Comparison of ENCODE assay signal across 8 cellular contexts in genomic region chr20:7803411-7804151, GRCh38.
DNase-seq lines count a peak whose midpoint lies in the region; TF ChIP-seq lines count a peak whose summit lies in the region.
"Not testable (repeated sequence)": the region's sequence is repeated elsewhere in the genome, so short reads cannot be mapped to it uniquely, and the experiment has no call there.

No MANE protein-coding gene starts in this region.

- H3K9me3 ChIP-seq in HUES48 (ENCODE audit: control insufficient read depth, insufficient read depth, low read length); mesenchymal stem cell (ENCODE audit: control insufficient read depth, low read length); testis: not testable (repeated sequence)
- peaks cover 31% of the 10 kb centered on the region for H3K9me3 ChIP-seq in left ventricle myocardium inferior (replicated peaks)

- H3K79me1 ChIP-seq in mesenchymal stem cell (replicated peaks; ENCODE audit: low read length, poor library complexity, severe bottlenecking) = not testable (repeated sequence)

- TF ChIP-seq POLR2A in testis (IDR thresholded peaks at IDR 0.05) = not testable (repeated sequence)

- H3K9ac ChIP-seq in HUES48 (ENCODE audit: low read depth, low read length); mesenchymal stem cell (ENCODE audit: low read length): not testable (repeated sequence)

- H3K27me3 ChIP-seq in HUES48 (ENCODE audit: control insufficient read depth, insufficient read depth, low read length) = peaks cover 12% of the 10 kb centered on the region
- H3K27me3 ChIP-seq in left ventricle myocardium inferior (ENCODE audit: low read depth) = peaks cover 10% of the 10 kb centered on the region
- not testable (repeated sequence) for H3K27me3 ChIP-seq in mesenchymal stem cell (ENCODE audit: control insufficient read depth in 1 of 2, insufficient read depth in 1 of 2, low read length in 2 of 2); testis

- H3K18ac ChIP-seq in mesenchymal stem cell (ENCODE audit: low read depth in 1 of 2, low read length in 2 of 2) = not testable (repeated sequence)

- H2BK120ac ChIP-seq in mesenchymal stem cell (ENCODE audit: low read depth, low read length) = not testable (repeated sequence)

- not testable (repeated sequence) for H3K36me3 ChIP-seq in HUES48 (ENCODE audit: control insufficient read depth, insufficient read depth, low read length); left ventricle myocardium inferior; mesenchymal stem cell (ENCODE audit: control insufficient read depth in 1 of 2, insufficient read depth in 2 of 2, low read depth in 1 of 2, low read length in 2 of 2); testis (ENCODE audit: low read depth, missing control alignments)

- intact Hi-C loops in left ventricle myocardium inferior (cut with micrococcal nuclease); testis (cut with DNase I; ENCODE audit: low total_unique reads): not testable (repeated sequence)

- H4K91ac ChIP-seq in mesenchymal stem cell (ENCODE audit: low read length) = not testable (repeated sequence)

- H2AK5ac ChIP-seq in mesenchymal stem cell (ENCODE audit: low read length, severe bottlenecking) = not testable (repeated sequence)

- not testable (repeated sequence) for H4K8ac ChIP-seq in mesenchymal stem cell (ENCODE audit: low read length)

- DNase-seq in AG09309 (ENCODE audit: low read depth); epithelial cell of proximal tubule (ENCODE audit: low read depth); left ventricle myocardium inferior; mesenchymal stem cell: not testable (repeated sequence)
- DNase-seq in NCI-H345 (lab: John Stamatoyannopoulos, UW) = peak; percentile 33
- peak; percentile 16 for DNase-seq in activated gamma-delta T cell (lab: John Stamatoyannopoulos, UW)
- peak; percentile 30 for DNase-seq in testis

- not testable (repeated sequence) for H2BK15ac ChIP-seq in mesenchymal stem cell (ENCODE audit: low read depth, poor library complexity, severe bottlenecking)

- H3K4me3 ChIP-seq in AG09309 (ENCODE audit: control insufficient read depth, low read depth, low read length) = peak overlapping the region; percentile 33
- peak overlapping the region; percentile 33; the same call in 1 of the 2 replicates for H3K4me3 ChIP-seq in HUES48 (ENCODE audit: low read depth, low read length)
- peak overlapping the region; percentile 28 for H3K4me3 ChIP-seq in epithelial cell of proximal tubule (ENCODE audit: low read depth, low read length)
- peak overlapping the region; percentile 51 for H3K4me3 ChIP-seq in left ventricle myocardium inferior
- H3K4me3 ChIP-seq in mesenchymal stem cell (ENCODE audit: insufficient read depth in 1 of 2, low read depth in 1 of 2, low read length in 2 of 2) = peak overlapping the region; percentile 18 to 60
- peak overlapping the region; percentile 39 to 54 for H3K4me3 ChIP-seq in testis

- H3K4me2 ChIP-seq in mesenchymal stem cell (ENCODE audit: low read length, poor library complexity, severe bottlenecking) = not testable (repeated sequence)

- not testable (repeated sequence) for H3K27ac ChIP-seq in HUES48 (ENCODE audit: low read depth, low read length); left ventricle myocardium inferior (replicated peaks); mesenchymal stem cell (ENCODE audit: low read length, poor library complexity, severe bottlenecking)
- peak overlapping the region in 1 of 2 donors; percentile 7 for H3K27ac ChIP-seq in testis

- not testable (repeated sequence) for H3K4me1 ChIP-seq in HUES48 (ENCODE audit: control insufficient read depth, insufficient read depth, low read length); left ventricle myocardium inferior; mesenchymal stem cell (ENCODE audit: control insufficient read depth, insufficient read depth, low read depth, low read length); testis

- not testable (repeated sequence) for H2BK12ac ChIP-seq in mesenchymal stem cell (ENCODE audit: low read length in 2 of 2)

- H3K4ac ChIP-seq in mesenchymal stem cell (ENCODE audit: low read depth in 1 of 2, low read length in 2 of 2) = not testable (repeated sequence)

- H3K14ac ChIP-seq in mesenchymal stem cell (ENCODE audit: low read length in 2 of 2) = not testable (repeated sequence)

- H3K23ac ChIP-seq in mesenchymal stem cell (ENCODE audit: low read length in 2 of 2) = not testable (repeated sequence)

- not testable (repeated sequence) for TF ChIP-seq CTCF in AG09309 (IDR thresholded peaks at IDR 0.05; ENCODE audit: control insufficient read depth, insufficient read depth, low read depth, low read length, missing control alignments); epithelial cell of proximal tubule (conservative IDR thresholded peaks at IDR 0.05; ENCODE audit: low read depth, low read length); left ventricle myocardium inferior (IDR thresholded peaks at IDR 0.05; ENCODE audit: borderline replicate concordance); testis (IDR thresholded peaks at IDR 0.05)

- H2AFZ ChIP-seq in mesenchymal stem cell (ENCODE audit: low read depth, low read length) = not testable (repeated sequence)

- H2BK5ac ChIP-seq in mesenchymal stem cell (ENCODE audit: low read depth, low read length, poor library complexity, severe bottlenecking) = not testable (repeated sequence)

- 79% methylated on average over 52 of the region's 52 CpGs for WGBS in mesenchymal stem cell
- 43 to 67% methylated on average over 4 to 51 of the region's 52 CpGs for WGBS in testis, 2 donors
